1 cellular context compared by ENCODE assay signal in genomic region chr17:3636154-3636907, GRCh38.
TF ChIP-seq lines count a peak whose summit lies in the region.

Gene CTNS, plus strand, starts transcription at chr17:3636760. Its CDS starts 3,447 bp downstream, at chr17:3640207.
A gene with protein sequence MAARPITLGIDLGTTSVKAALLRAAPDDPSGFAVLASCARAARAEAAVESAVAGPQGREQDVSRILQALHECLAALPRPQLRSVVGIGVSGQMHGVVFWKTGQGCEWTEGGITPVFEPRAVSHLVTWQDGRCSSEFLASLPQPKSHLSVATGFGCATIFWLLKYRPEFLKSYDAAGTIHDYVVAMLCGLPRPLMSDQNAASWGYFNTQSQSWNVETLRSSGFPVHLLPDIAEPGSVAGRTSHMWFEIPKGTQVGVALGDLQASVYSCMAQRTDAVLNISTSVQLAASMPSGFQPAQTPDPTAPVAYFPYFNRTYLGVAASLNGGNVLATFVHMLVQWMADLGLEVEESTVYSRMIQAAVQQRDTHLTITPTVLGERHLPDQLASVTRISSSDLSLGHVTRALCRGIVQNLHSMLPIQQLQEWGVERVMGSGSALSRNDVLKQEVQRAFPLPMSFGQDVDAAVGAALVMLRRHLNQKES (minus strand): TSS chr17:3636250. CDS start chr17:3636219, 31 bp downstream.

TF ChIP-seq in GM12878, 131 proteins besides CTCF, POLR2A, EP300 and RAD21 (continued from another document and continues in another):
- TF ChIP-seq MEF2A (IDR thresholded peaks at IDR 0.05; ENCODE audit: insufficient read depth, low read depth, low read length) (no peak), KDM1A (IDR thresholded peaks at IDR 0.05; ENCODE audit: borderline replicate concordance) (no peak), LARP7 (IDR thresholded peaks at IDR 0.05) (peak; percentile 93), TCF3 (IDR thresholded peaks at IDR 0.05; ENCODE audit: borderline replicate concordance, insufficient read depth, low read depth, low read length) (no peak), SUPT20H (IDR thresholded peaks at IDR 0.05; ENCODE audit: borderline replicate concordance, control insufficient read depth, low read depth, low read length) (no peak), MAX (IDR thresholded peaks at IDR 0.05; ENCODE audit: low read depth, low read length) (peak; percentile 81), USF1 (IDR thresholded peaks at IDR 0.05; ENCODE audit: borderline replicate concordance, extremely low read length, insufficient read depth, low read depth, low read length) (peak; percentile 99), ZNF274 (IDR thresholded peaks at IDR 0.05; ENCODE audit: insufficient read depth, insufficient read length) (no peak), POU2F2 (IDR thresholded peaks at IDR 0.05; ENCODE audit: borderline replicate concordance, low read depth, low read length) (peak; percentile 25; the same call in 1 of the 3 replicates), RELA (IDR thresholded peaks at IDR 0.05; ENCODE audit: borderline replicate concordance, partially characterized antibody) (peak; percentile 79), RB1 (IDR thresholded peaks at IDR 0.05; ENCODE audit: borderline replicate concordance) (peak; percentile 24; the same call in 1 of the 2 replicates), SIN3A (IDR thresholded peaks at IDR 0.05; ENCODE audit: low read depth, low read length) (peak; percentile 96), GABPA (IDR thresholded peaks at IDR 0.05; ENCODE audit: low read depth) (peak; percentile 90), TCF7 (IDR thresholded peaks at IDR 0.05; ENCODE audit: borderline replicate concordance) (no peak), IKZF1 (conservative IDR thresholded peaks at IDR 0.05) (peak; percentile 98), ZSCAN29 (IDR thresholded peaks at IDR 0.05) (no peak), SMAD1 (IDR thresholded peaks at IDR 0.05; ENCODE audit: low read depth, partially characterized antibody) (no peak), YBX1 (IDR thresholded peaks at IDR 0.05) (no peak), SMAD5 (IDR thresholded peaks at IDR 0.05; ENCODE audit: low read depth) (peak; percentile 51; the same call in 1 of the 2 replicates), EGR1 (IDR thresholded peaks at IDR 0.05; ENCODE audit: borderline replicate concordance in 1 of 2, low read depth in 2 of 2, low read length in 2 of 2) (peak; percentile 8 to 46; a peak in 1 of 3 replicates), BMI1 (IDR thresholded peaks at IDR 0.05; ENCODE audit: borderline replicate concordance) (no peak), ZZZ3 (IDR thresholded peaks at IDR 0.05; ENCODE audit: control insufficient read depth, insufficient read length, low read depth) (no peak), SP1 (IDR thresholded peaks at IDR 0.05; ENCODE audit: low read depth, low read length) (peak; percentile 80), MTA3 (IDR thresholded peaks at IDR 0.05; ENCODE audit: borderline replicate concordance, low read length) (no peak), BACH1 (IDR thresholded peaks at IDR 0.05; ENCODE audit: borderline replicate concordance) (peak; percentile 30; the same call in 1 of the 2 replicates), ZBED1 (IDR thresholded peaks at IDR 0.05; ENCODE audit: borderline replicate concordance) (no peak), RAD51 (IDR thresholded peaks at IDR 0.05) (peak; percentile 99), HSF1 (IDR thresholded peaks at IDR 0.05; ENCODE audit: low read depth, low read length) (no peak), WRNIP1 (IDR thresholded peaks at IDR 0.05; ENCODE audit: borderline replicate concordance, low read depth, low read length) (no peak), ASH2L (IDR thresholded peaks at IDR 0.05; ENCODE audit: borderline replicate concordance, low read depth) (no peak), CREB1 (IDR thresholded peaks at IDR 0.05; ENCODE audit: low read depth) (peak; percentile 59), FOS (IDR thresholded peaks at IDR 0.05; ENCODE audit: borderline replicate concordance, extremely low read depth, insufficient read length) (peak; percentile 59), HDGF (IDR thresholded peaks at IDR 0.05) (0 out of 2 replicates have a peak, but pooled peaks have one; percentile 34), ZBTB40 (IDR thresholded peaks at IDR 0.05; ENCODE audit: borderline replicate concordance) (peak; percentile 94), TARDBP (IDR thresholded peaks at IDR 0.05; ENCODE audit: borderline replicate concordance) (peak; percentile 94), SMC3 (IDR thresholded peaks at IDR 0.05; ENCODE audit: borderline replicate concordance, low read length) (no peak), NR2C1 (IDR thresholded peaks at IDR 0.05) (peak; percentile 64; the same call in 1 of the 2 replicates), BHLHE40 (IDR thresholded peaks at IDR 0.05; ENCODE audit: borderline replicate concordance in 1 of 2, low read depth in 2 of 2, low read length in 1 of 2) (peak in 1 of 2 experiments; percentile 74; a peak in 2 of 4 replicates), POLR2AphosphoS5 (IDR thresholded peaks at IDR 0.05; ENCODE audit: low read length) (no peak)
- TF ChIP-seq, protein P1, sequence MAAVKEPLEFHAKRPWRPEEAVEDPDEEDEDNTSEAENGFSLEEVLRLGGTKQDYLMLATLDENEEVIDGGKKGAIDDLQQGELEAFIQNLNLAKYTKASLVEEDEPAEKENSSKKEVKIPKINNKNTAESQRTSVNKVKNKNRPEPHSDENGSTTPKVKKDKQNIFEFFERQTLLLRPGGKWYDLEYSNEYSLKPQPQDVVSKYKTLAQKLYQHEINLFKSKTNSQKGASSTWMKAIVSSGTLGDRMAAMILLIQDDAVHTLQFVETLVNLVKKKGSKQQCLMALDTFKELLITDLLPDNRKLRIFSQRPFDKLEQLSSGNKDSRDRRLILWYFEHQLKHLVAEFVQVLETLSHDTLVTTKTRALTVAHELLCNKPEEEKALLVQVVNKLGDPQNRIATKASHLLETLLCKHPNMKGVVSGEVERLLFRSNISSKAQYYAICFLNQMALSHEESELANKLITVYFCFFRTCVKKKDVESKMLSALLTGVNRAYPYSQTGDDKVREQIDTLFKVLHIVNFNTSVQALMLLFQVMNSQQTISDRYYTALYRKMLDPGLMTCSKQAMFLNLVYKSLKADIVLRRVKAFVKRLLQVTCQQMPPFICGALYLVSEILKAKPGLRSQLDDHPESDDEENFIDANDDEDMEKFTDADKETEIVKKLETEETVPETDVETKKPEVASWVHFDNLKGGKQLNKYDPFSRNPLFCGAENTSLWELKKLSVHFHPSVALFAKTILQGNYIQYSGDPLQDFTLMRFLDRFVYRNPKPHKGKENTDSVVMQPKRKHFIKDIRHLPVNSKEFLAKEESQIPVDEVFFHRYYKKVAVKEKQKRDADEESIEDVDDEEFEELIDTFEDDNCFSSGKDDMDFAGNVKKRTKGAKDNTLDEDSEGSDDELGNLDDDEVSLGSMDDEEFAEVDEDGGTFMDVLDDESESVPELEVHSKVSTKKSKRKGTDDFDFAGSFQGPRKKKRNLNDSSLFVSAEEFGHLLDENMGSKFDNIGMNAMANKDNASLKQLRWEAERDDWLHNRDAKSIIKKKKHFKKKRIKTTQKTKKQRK (IDR thresholded peaks at IDR 0.05; ENCODE audit: low read depth, low read length) = peak; percentile 54; the same call in 1 of the 2 replicates
- TF ChIP-seq, protein P2, sequence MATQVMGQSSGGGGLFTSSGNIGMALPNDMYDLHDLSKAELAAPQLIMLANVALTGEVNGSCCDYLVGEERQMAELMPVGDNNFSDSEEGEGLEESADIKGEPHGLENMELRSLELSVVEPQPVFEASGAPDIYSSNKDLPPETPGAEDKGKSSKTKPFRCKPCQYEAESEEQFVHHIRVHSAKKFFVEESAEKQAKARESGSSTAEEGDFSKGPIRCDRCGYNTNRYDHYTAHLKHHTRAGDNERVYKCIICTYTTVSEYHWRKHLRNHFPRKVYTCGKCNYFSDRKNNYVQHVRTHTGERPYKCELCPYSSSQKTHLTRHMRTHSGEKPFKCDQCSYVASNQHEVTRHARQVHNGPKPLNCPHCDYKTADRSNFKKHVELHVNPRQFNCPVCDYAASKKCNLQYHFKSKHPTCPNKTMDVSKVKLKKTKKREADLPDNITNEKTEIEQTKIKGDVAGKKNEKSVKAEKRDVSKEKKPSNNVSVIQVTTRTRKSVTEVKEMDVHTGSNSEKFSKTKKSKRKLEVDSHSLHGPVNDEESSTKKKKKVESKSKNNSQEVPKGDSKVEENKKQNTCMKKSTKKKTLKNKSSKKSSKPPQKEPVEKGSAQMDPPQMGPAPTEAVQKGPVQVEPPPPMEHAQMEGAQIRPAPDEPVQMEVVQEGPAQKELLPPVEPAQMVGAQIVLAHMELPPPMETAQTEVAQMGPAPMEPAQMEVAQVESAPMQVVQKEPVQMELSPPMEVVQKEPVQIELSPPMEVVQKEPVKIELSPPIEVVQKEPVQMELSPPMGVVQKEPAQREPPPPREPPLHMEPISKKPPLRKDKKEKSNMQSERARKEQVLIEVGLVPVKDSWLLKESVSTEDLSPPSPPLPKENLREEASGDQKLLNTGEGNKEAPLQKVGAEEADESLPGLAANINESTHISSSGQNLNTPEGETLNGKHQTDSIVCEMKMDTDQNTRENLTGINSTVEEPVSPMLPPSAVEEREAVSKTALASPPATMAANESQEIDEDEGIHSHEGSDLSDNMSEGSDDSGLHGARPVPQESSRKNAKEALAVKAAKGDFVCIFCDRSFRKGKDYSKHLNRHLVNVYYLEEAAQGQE (IDR thresholded peaks at IDR 0.05; ENCODE audit: low read depth, low read length) = no peak
- TF ChIP-seq, protein P3, sequence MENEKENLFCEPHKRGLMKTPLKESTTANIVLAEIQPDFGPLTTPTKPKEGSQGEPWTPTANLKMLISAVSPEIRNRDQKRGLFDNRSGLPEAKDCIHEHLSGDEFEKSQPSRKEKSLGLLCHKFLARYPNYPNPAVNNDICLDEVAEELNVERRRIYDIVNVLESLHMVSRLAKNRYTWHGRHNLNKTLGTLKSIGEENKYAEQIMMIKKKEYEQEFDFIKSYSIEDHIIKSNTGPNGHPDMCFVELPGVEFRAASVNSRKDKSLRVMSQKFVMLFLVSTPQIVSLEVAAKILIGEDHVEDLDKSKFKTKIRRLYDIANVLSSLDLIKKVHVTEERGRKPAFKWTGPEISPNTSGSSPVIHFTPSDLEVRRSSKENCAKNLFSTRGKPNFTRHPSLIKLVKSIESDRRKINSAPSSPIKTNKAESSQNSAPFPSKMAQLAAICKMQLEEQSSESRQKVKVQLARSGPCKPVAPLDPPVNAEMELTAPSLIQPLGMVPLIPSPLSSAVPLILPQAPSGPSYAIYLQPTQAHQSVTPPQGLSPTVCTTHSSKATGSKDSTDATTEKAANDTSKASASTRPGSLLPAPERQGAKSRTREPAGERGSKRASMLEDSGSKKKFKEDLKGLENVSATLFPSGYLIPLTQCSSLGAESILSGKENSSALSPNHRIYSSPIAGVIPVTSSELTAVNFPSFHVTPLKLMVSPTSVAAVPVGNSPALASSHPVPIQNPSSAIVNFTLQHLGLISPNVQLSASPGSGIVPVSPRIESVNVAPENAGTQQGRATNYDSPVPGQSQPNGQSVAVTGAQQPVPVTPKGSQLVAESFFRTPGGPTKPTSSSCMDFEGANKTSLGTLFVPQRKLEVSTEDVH (IDR thresholded peaks at IDR 0.05; ENCODE audit: low read depth, partially characterized antibody) = peak; percentile 74
- TF ChIP-seq, protein P4, sequence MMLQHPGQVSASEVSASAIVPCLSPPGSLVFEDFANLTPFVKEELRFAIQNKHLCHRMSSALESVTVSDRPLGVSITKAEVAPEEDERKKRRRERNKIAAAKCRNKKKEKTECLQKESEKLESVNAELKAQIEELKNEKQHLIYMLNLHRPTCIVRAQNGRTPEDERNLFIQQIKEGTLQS (IDR thresholded peaks at IDR 0.05; ENCODE audit: borderline replicate concordance, extremely low read depth, low read depth, low read length) = peak; percentile 98
